ENCODE assay signal across 26 cellular contexts in the genomic region with DNA sequence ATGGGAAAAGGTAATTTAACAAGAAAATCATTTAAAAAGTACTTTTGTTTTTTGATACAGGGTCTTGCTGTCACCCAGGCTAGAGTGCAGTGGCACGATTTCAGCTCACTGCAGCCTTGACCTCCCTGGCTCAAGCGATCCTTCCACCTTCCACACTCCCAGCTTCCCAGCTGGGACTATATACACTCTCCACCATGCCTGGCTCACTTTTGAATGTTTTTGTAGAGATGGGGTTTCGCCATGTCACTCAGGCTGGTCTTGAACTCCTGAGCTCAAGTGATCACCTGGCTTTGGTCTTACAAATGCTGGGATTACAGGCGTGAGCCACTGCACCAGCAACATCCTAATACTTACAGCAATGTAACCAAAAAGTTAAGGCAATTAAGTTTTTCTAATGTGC. TPM values are rescaled to one million over a fixed set of nuclear protein-coding genes. Genes with fewer than 3 reads are reported as not detected.
DNase-seq lines count a peak whose midpoint lies in the region; ATAC-seq and TF ChIP-seq lines count a peak whose summit lies in the region.
"Had no signal": no experiment of that assay in that cellular context is flagged by ENCODE, and none has a peak within 500 bp of the region (broad histone marks: within the 10 kb centered on the region; RNA-seq: fewer than 3 reads in every experiment).

No MANE protein-coding gene starts in this region.

- H3K27ac ChIP-seq in GM23338 (ENCODE audit: low read depth) = peak overlapping the region; percentile 81
- H3K27ac ChIP-seq in caudate nucleus (ENCODE audit: low read depth, low read length) = no peak overlapping the region
- H3K27ac ChIP-seq in Peyer's patch = no peak overlapping the region
- H3K27ac ChIP-seq: body of pancreas, colonic mucosa, esophagus squamous epithelium, left lung, ovary, thoracic aorta had no signal

- no peaks in the 10 kb centered on the region for H3K27me3 Mint-ChIP-seq in activated naive CD4-positive, alpha-beta T cell treated with anti-CD3 and anti-CD28 coated beads for 36 hours (ENCODE audit: low read depth)
- H3K27me3 Mint-ChIP-seq in activated naive CD4-positive, alpha-beta T cell treated with anti-CD3 and anti-CD28 coated beads, Interleukin-2, amount 10 ng/mL, durations not matched to agents 7 days and 5 days = peaks cover 4% of the 10 kb centered on the region
- H3K27me3 Mint-ChIP-seq in GM23338 (ENCODE audit: insufficient read depth, low read depth, poor library complexity) (peaks cover 13% of the 10 kb centered on the region), neural crest cell (ENCODE audit: low read depth) (peaks cover 3% of the 10 kb centered on the region)
- peaks cover 2% of the 10 kb centered on the region for H3K27me3 Mint-ChIP-seq in activated naive CD8-positive, alpha-beta T cell treated with anti-CD3 and anti-CD28 coated beads, Interleukin-2, amount 50 U/mL, for 24 hours
- H3K27me3 Mint-ChIP-seq: activated B cell treated with CpG ODN at 0.5 μM for 24 hours; activated T-helper 17 cell treated with anti-CD3 and anti-CD28 coated beads, Interleukin-2, amount 50 U/mL, for 72 hours; effector memory CD8-positive, alpha-beta T cell; stimulated activated naive B cell treated with anti-CD40 and anti-IgM and Interleukin-4, amounts not matched to agents 10 μg/mL and 1 μg/mL and 100 μg/mL, for 72 hours had no signal

- H3K9me3 Mint-ChIP-seq in activated naive CD4-positive, alpha-beta T cell treated with anti-CD3 and anti-CD28 coated beads for 36 hours = no peaks in the 10 kb centered on the region
- H3K9me3 Mint-ChIP-seq in activated naive CD4-positive, alpha-beta T cell treated with anti-CD3 and anti-CD28 coated beads, Interleukin-2, amount 10 ng/mL, durations not matched to agents 7 days and 5 days = no peaks in the 10 kb centered on the region
- no peaks in the 10 kb centered on the region for H3K9me3 Mint-ChIP-seq in GM23338
- no peaks in the 10 kb centered on the region for H3K9me3 Mint-ChIP-seq in activated naive CD8-positive, alpha-beta T cell treated with anti-CD3 and anti-CD28 coated beads, Interleukin-2, amount 50 U/mL, for 24 hours
- no peaks in the 10 kb centered on the region for H3K9me3 Mint-ChIP-seq in neural crest cell
- H3K9me3 Mint-ChIP-seq: activated B cell treated with CpG ODN at 0.5 μM for 24 hours; activated T-helper 17 cell treated with anti-CD3 and anti-CD28 coated beads, Interleukin-2, amount 50 U/mL, for 72 hours; effector memory CD8-positive, alpha-beta T cell; naive thymus-derived CD8-positive, alpha-beta T cell; stimulated activated naive B cell treated with anti-CD40 and anti-IgM and Interleukin-4, amounts not matched to agents 10 μg/mL and 1 μg/mL and 100 μg/mL, for 72 hours had no signal

- H3K36me3 ChIP-seq in GM23338 (ENCODE audit: insufficient read depth) (peaks cover 51% of the 10 kb centered on the region), Peyer's patch (peaks cover 0 to 50% (median 0%) of the 10 kb centered on the region in 3 donors)
- H3K36me3 ChIP-seq: ovary had no signal

- H3K4me2 ChIP-seq in GM23338 = no peak overlapping the region
- H3K4me2 ChIP-seq: SK-N-SH had no signal

- TF ChIP-seq CTCF in GM23338 (conservative IDR thresholded peaks at IDR 0.05; ENCODE audit: low read depth in 2 of 2) (no peak), neural crest cell (conservative IDR thresholded peaks at IDR 0.05) (no peak), Peyer's patch (IDR thresholded peaks at IDR 0.05) (no peak)

- no peak overlapping the region for H3K4me3 Mint-ChIP-seq in activated naive CD4-positive, alpha-beta T cell treated with anti-CD3 and anti-CD28 coated beads for 36 hours
- H3K4me3 Mint-ChIP-seq in activated naive CD4-positive, alpha-beta T cell treated with anti-CD3 and anti-CD28 coated beads, Interleukin-2, amount 10 ng/mL, durations not matched to agents 7 days and 5 days = no peak overlapping the region
- H3K4me3 Mint-ChIP-seq in GM23338 (no peak overlapping the region), neural crest cell (peak overlapping the region; percentile 67)
- no peak overlapping the region for H3K4me3 Mint-ChIP-seq in activated naive CD8-positive, alpha-beta T cell treated with anti-CD3 and anti-CD28 coated beads, Interleukin-2, amount 50 U/mL, for 24 hours
- H3K4me3 Mint-ChIP-seq: activated B cell treated with CpG ODN at 0.5 μM for 24 hours; activated T-helper 17 cell treated with anti-CD3 and anti-CD28 coated beads, Interleukin-2, amount 50 U/mL, for 72 hours; effector memory CD8-positive, alpha-beta T cell; stimulated activated naive B cell treated with anti-CD40 and anti-IgM and Interleukin-4, amounts not matched to agents 10 μg/mL and 1 μg/mL and 100 μg/mL, for 72 hours had no signal

- no peaks in the 10 kb centered on the region for H3K9me3 ChIP-seq in Peyer's patch
- H3K9me3 ChIP-seq: body of pancreas, colonic mucosa, esophagus squamous epithelium, left lung, ovary, SK-N-SH, thoracic aorta had no signal

- H3K4me3 ChIP-seq in GM23338 (no peak overlapping the region), Peyer's patch (no peak overlapping the region)
- H3K4me3 ChIP-seq: body of pancreas, colonic mucosa, esophagus squamous epithelium, left lung, ovary, thoracic aorta had no signal

- no peak for TF ChIP-seq POLR2A in Peyer's patch (IDR thresholded peaks at IDR 0.05)

- DNase-seq in activated naive CD4-positive, alpha-beta T cell treated with anti-CD3 and anti-CD28 coated beads for 36 hours = no peak
- no peak for DNase-seq in activated naive CD4-positive, alpha-beta T cell treated with anti-CD3 and anti-CD28 coated beads, Interleukin-2, amount 10 ng/mL, durations not matched to agents 7 days and 5 days
- DNase-seq in GM23338 (ENCODE audit: low spot score) (no peak), neural crest cell (ENCODE audit: low read depth, low spot score) (no peak), caudate nucleus (lab: John Stamatoyannopoulos, UW) (no peak), Peyer's patch (no peak)
- no peak for DNase-seq in activated naive CD8-positive, alpha-beta T cell treated with anti-CD3 and anti-CD28 coated beads, Interleukin-2, amount 50 U/mL, for 24 hours
- DNase-seq: activated B cell treated with CpG ODN at 0.5 μM for 24 hours; body of pancreas; colonic mucosa; effector memory CD8-positive, alpha-beta T cell; EL; esophagus squamous epithelium; hypothalamus; left lung; naive thymus-derived CD8-positive, alpha-beta T cell; NCI-H1092 treated with DMSO at 0.1 percent for 48 hours; NCI-H1930; NCI-H526; ovary; SK-N-SH; stimulated activated CD4-positive, alpha-beta T cell treated with anti-CD3 and anti-CD28 coated beads, Interleukin-4, amount 100 ng/mL, for 1 hour; stimulated activated naive B cell treated with anti-CD40 and anti-IgM and Interleukin-4, amounts not matched to agents 10 μg/mL and 1 μg/mL and 100 μg/mL, for 72 hours; T1000 had no signal

- peaks cover 50% of the 10 kb centered on the region for H3K4me1 Mint-ChIP-seq in activated naive CD4-positive, alpha-beta T cell treated with anti-CD3 and anti-CD28 coated beads for 36 hours (ENCODE audit: low read depth)
- H3K4me1 Mint-ChIP-seq in activated naive CD4-positive, alpha-beta T cell treated with anti-CD3 and anti-CD28 coated beads, Interleukin-2, amount 10 ng/mL, durations not matched to agents 7 days and 5 days = peaks cover 39% of the 10 kb centered on the region
- H3K4me1 Mint-ChIP-seq in GM23338 (peaks cover 11% of the 10 kb centered on the region), neural crest cell (peaks cover 35% of the 10 kb centered on the region)
- H3K4me1 Mint-ChIP-seq in activated naive CD8-positive, alpha-beta T cell treated with anti-CD3 and anti-CD28 coated beads, Interleukin-2, amount 50 U/mL, for 24 hours = peaks cover 46% of the 10 kb centered on the region

- peaks cover 50% of the 10 kb centered on the region for H3K36me3 Mint-ChIP-seq in activated naive CD4-positive, alpha-beta T cell treated with anti-CD3 and anti-CD28 coated beads for 36 hours (ENCODE audit: low read depth)
- H3K36me3 Mint-ChIP-seq in activated naive CD4-positive, alpha-beta T cell treated with anti-CD3 and anti-CD28 coated beads, Interleukin-2, amount 10 ng/mL, durations not matched to agents 7 days and 5 days = peaks cover 45% of the 10 kb centered on the region
- H3K36me3 Mint-ChIP-seq in GM23338 (ENCODE audit: low read depth) = peaks cover 61% of the 10 kb centered on the region
- H3K36me3 Mint-ChIP-seq in activated naive CD8-positive, alpha-beta T cell treated with anti-CD3 and anti-CD28 coated beads, Interleukin-2, amount 50 U/mL, for 24 hours (ENCODE audit: low read depth) = peaks cover 71% of the 10 kb centered on the region
- H3K36me3 Mint-ChIP-seq in neural crest cell (ENCODE audit: low read depth) = peaks cover 26% of the 10 kb centered on the region

- peak overlapping the region; percentile 57 for H3K27ac Mint-ChIP-seq in activated naive CD4-positive, alpha-beta T cell treated with anti-CD3 and anti-CD28 coated beads for 36 hours
- no peak overlapping the region for H3K27ac Mint-ChIP-seq in activated naive CD4-positive, alpha-beta T cell treated with anti-CD3 and anti-CD28 coated beads, Interleukin-2, amount 10 ng/mL, durations not matched to agents 7 days and 5 days
- no peak overlapping the region for H3K27ac Mint-ChIP-seq in GM23338
- peak overlapping the region; percentile 68 for H3K27ac Mint-ChIP-seq in activated naive CD8-positive, alpha-beta T cell treated with anti-CD3 and anti-CD28 coated beads, Interleukin-2, amount 50 U/mL, for 24 hours
- no peak overlapping the region for H3K27ac Mint-ChIP-seq in neural crest cell (ENCODE audit: unreplicated experiment)
- H3K27ac Mint-ChIP-seq: activated B cell treated with CpG ODN at 0.5 μM for 24 hours had no signal

- H3K9me2 ChIP-seq in GM23338 (ENCODE audit: insufficient read depth) = no peaks in the 10 kb centered on the region
- H3K9me2 ChIP-seq: SK-N-SH had no signal

- CTCF ChIA-PET in activated naive CD4-positive, alpha-beta T cell treated with anti-CD3 and anti-CD28 coated beads for 36 hours (lab: Charles Lee) = no interaction called here
- CTCF ChIA-PET in activated naive CD4-positive, alpha-beta T cell treated with anti-CD3 and anti-CD28 coated beads, Interleukin-2, amount 10 ng/mL, durations not matched to agents 7 days and 5 days (lab: Charles Lee) = no interaction called here

- no peak overlapping the region for H2AFZ ChIP-seq in GM23338

- H4K20me1 ChIP-seq in GM23338 (replicated peaks; ENCODE audit: insufficient read depth) = peaks cover 33% of the 10 kb centered on the region

- peaks cover 36% of the 10 kb centered on the region for H3K79me2 ChIP-seq in GM23338 (replicated peaks; ENCODE audit: insufficient read depth)

- peaks cover 59% of the 10 kb centered on the region for H3F3A ChIP-seq in GM23338 (replicated peaks; ENCODE audit: low read depth)

- ATAC-seq in GM23338 = no peak
- no peak for ATAC-seq in activated naive CD8-positive, alpha-beta T cell treated with anti-CD3 and anti-CD28 coated beads, Interleukin-2, amount 50 U/mL, for 24 hours
- ATAC-seq: activated T-helper 17 cell treated with anti-CD3 and anti-CD28 coated beads, Interleukin-2, amount 50 U/mL, for 72 hours; body of pancreas; effector memory CD8-positive, alpha-beta T cell; left lung; naive thymus-derived CD8-positive, alpha-beta T cell; stimulated activated naive B cell treated with anti-CD40 and anti-IgM and Interleukin-4, amounts not matched to agents 10 μg/mL and 1 μg/mL and 100 μg/mL, for 72 hours had no signal

- peaks cover 7% of the 10 kb centered on the region; the same call in 1 of the 2 replicates for H3K4me1 ChIP-seq in GM23338 (ENCODE audit: insufficient read depth)
- peaks cover 3 to 28% (median 7%) of the 10 kb centered on the region in 4 donors for H3K4me1 ChIP-seq in Peyer's patch

- intact Hi-C loops in activated naive CD4-positive, alpha-beta T cell treated with anti-CD3 and anti-CD28 coated beads for 36 hours (cut with micrococcal nuclease) = no loop called here

- H3K27me3 ChIP-seq in GM23338 (ENCODE audit: insufficient read depth) (no peaks in the 10 kb centered on the region), Peyer's patch (no peaks in the 10 kb centered on the region)
- H3K27me3 ChIP-seq: body of pancreas, colonic mucosa, esophagus squamous epithelium, left lung, ovary had no signal

RNA-seq across cellular contexts. Expression of gene ZBTB11, which starts 3.5 kb away (rescaled TPM):
- total RNA-seq in activated naive CD4-positive, alpha-beta T cell treated with anti-CD3 and anti-CD28 coated beads for 36 hours = 10 to 100 TPM; 31.2 to 31.7 TPM
- 21.3 and 22.4 TPM in 2 replicates for total RNA-seq in GM23338 (2014; rRNA removed; shearing (Covaris generic))
- polyA plus RNA-seq in GM23338 (2016; fragmentation: Nextera tagmentation; extraction: Ambion mirVana) = 6.5 and 7.7 TPM in 2 replicates
- total RNA-seq in neural crest cell = 16.6 and 17.2 TPM in 2 replicates
- total RNA-seq in Peyer's patch = 10 to 100 TPM; 15.5 to 25.5 (median 22.9) TPM

RNA-seq across cellular contexts. Expression of gene RPL24, which starts 6.1 kb away (rescaled TPM):
- total RNA-seq in activated naive CD4-positive, alpha-beta T cell treated with anti-CD3 and anti-CD28 coated beads for 36 hours = 1,000 to 10,000 TPM; 2,159 to 2,187 TPM
- 681 and 902 TPM in 2 replicates for total RNA-seq in GM23338 (2014; rRNA removed; shearing (Covaris generic))
- polyA plus RNA-seq in GM23338 (2016; fragmentation: Nextera tagmentation; extraction: Ambion mirVana) = 2,092 and 2,216 TPM in 2 replicates
- total RNA-seq in neural crest cell = 1,315 and 1,351 TPM in 2 replicates
- total RNA-seq in Peyer's patch = 100 to 1,000 TPM; 392 to 657 (median 458) TPM

RNA-seq across cellular contexts. Expression of gene CEP97, which starts 43.9 kb away (rescaled TPM):
- 10 to 100 TPM; 17.0 to 20.3 TPM for total RNA-seq in activated naive CD4-positive, alpha-beta T cell treated with anti-CD3 and anti-CD28 coated beads for 36 hours
- 13.3 and 19.0 TPM in 2 replicates for total RNA-seq in GM23338 (2014; rRNA removed; shearing (Covaris generic))
- polyA plus RNA-seq in GM23338 (2016; fragmentation: Nextera tagmentation; extraction: Ambion mirVana) = 4.8 and 5.0 TPM in 2 replicates
- total RNA-seq in neural crest cell = 25.1 and 27.4 TPM in 2 replicates
- 10 to 100 TPM in 1 of 4 donors, 1 to 10 TPM in 3; 3.3 to 18.2 (median 4.7) TPM for total RNA-seq in Peyer's patch

Comparison
In these comparisons a context has a peak if more than half of its experiments do, and no peak if none do; other contexts are left out.
1. H3K27ac Mint-ChIP-seq: peak in activated naive CD4-positive, alpha-beta T cell treated with anti-CD3 and anti-CD28 coated beads for 36 hours (single experiment) and activated naive CD8-positive, alpha-beta T cell treated with anti-CD3 and anti-CD28 coated beads, Interleukin-2, amount 50 U/mL, for 24 hours (single experiment); none in activated naive CD4-positive, alpha-beta T cell treated with anti-CD3 and anti-CD28 coated beads, Interleukin-2, amount 10 ng/mL, durations not matched to agents 7 days and 5 days (single experiment), GM23338 (single experiment) and neural crest cell (single experiment).